In genomic region chr12:121534495-121535148, GRCh38 we compare ENCODE assay signal across 10 cellular contexts. TPM values are rescaled to one million over a fixed set of nuclear protein-coding genes. Genes with fewer than 3 reads are reported as not detected.
DNase-seq lines count a peak whose midpoint lies in the region; ATAC-seq and TF ChIP-seq lines count a peak whose summit lies in the region.
"Had no signal": no experiment of that assay in that cellular context is flagged by ENCODE, and none has a peak within 500 bp of the region (broad histone marks: within the 10 kb centered on the region; RNA-seq: fewer than 3 reads in every experiment).

No MANE protein-coding gene starts in this region.

- H3K36me3 Mint-ChIP-seq in H9 (ENCODE audit: insufficient read depth in 1 of 3, low read depth in 3 of 3): peaks cover 30 to 51% (median 45%) of the 10 kb centered on the region in 3 experiments
- peaks cover 2% of the 10 kb centered on the region for H3K36me3 Mint-ChIP-seq in chondrocyte (ENCODE audit: low read depth)

- H2AFZ ChIP-seq in H9 (ENCODE audit: low read length): no peak overlapping the region

- H3K23me2 ChIP-seq in H9 (ENCODE audit: insufficient read length, low read depth, low read length, poor library complexity, severe bottlenecking): peaks cover 19% of the 10 kb centered on the region

- H4K91ac ChIP-seq in H9 (ENCODE audit: insufficient read length, low read depth, low read length): no peak overlapping the region

- no peak overlapping the region for H3K14ac ChIP-seq in H9 (ENCODE audit: insufficient read depth, low read length)

- H2BK20ac ChIP-seq in H9 (ENCODE audit: low read depth, low read length, poor library complexity, severe bottlenecking): no peak overlapping the region

- H3K4me1 ChIP-seq in H9 (ENCODE audit: insufficient read depth, low read length): peaks cover 10% of the 10 kb centered on the region; the same call in 1 of the 2 replicates

- peaks cover 3% of the 10 kb centered on the region for H4K20me1 ChIP-seq in H9 (ENCODE audit: control insufficient read depth, insufficient read depth, insufficient read length)

- H3K9me3 Mint-ChIP-seq in H9 (no peaks in the 10 kb centered on the region; a peak in 2 of 5 replicates), chondrocyte (ENCODE audit: low read depth) (no peaks in the 10 kb centered on the region)

- H3T11ph ChIP-seq in H9 (ENCODE audit: low read length): no peak overlapping the region

- no peaks in the 10 kb centered on the region for H3K27me3 ChIP-seq in H9 (ENCODE audit: insufficient read depth, low read length)
- H3K27me3 ChIP-seq: breast epithelium had no signal

- H2AK5ac ChIP-seq in H9 (ENCODE audit: insufficient read length, low read length): no peak overlapping the region

- H3K23ac ChIP-seq in H9 (ENCODE audit: insufficient read length, low read depth, low read length): no peak overlapping the region

- no peak overlapping the region for H4K8ac ChIP-seq in H9 (replicated peaks; ENCODE audit: insufficient read length, low read depth, low read length)

- WGBS in H9 (ENCODE audit: extremely low coverage, insufficient read length, low lambda C conversion rate): no CpG with 5 or more reads among the region's 14 CpGs

- H3K79me1 ChIP-seq in H9 (ENCODE audit: insufficient read depth, low read depth, low read length, poor library complexity, severe bottlenecking): no peaks in the 10 kb centered on the region

- peak; percentile 48 for ATAC-seq in stimulated activated naive CD8-positive, alpha-beta T cell treated with anti-CD3 and anti-CD28 coated beads, Interleukin-15, Interleukin-2, amounts not matched to agents 100 U/mL and 50 U/mL, for 24 hours
- ATAC-seq in GM18498 (IDR thresholded peaks at IDR 0.05; ENCODE audit: unreplicated experiment) (no peak), GM18867 (IDR thresholded peaks at IDR 0.05; ENCODE audit: unreplicated experiment) (no peak)

- H3K4me2 ChIP-seq in H9 (ENCODE audit: insufficient read depth, insufficient read length, low read length): no peak overlapping the region

- no peak overlapping the region for H2BK5ac ChIP-seq in H9 (ENCODE audit: insufficient read length, low read length)

- H3K4ac ChIP-seq in H9 (ENCODE audit: low read depth, low read length): no peak overlapping the region

- peak overlapping the region; percentile 34 to 66 for H3K4me3 Mint-ChIP-seq in H9
- H3K4me3 Mint-ChIP-seq in chondrocyte (ENCODE audit: unreplicated experiment): no peak overlapping the region

- no peak overlapping the region for H2BK12ac ChIP-seq in H9 (ENCODE audit: insufficient read length, low read depth, low read length)

- H2BK120ac ChIP-seq in H9 (ENCODE audit: low read depth, low read length, poor library complexity, severe bottlenecking): no peak overlapping the region

- no peak overlapping the region for H4K5ac ChIP-seq in H9 (ENCODE audit: insufficient read length, low read depth, low read length)

- H3K18ac ChIP-seq in H9 (ENCODE audit: insufficient read length, low read depth, low read length): no peak overlapping the region

- H3K27me3 Mint-ChIP-seq in H9 (ENCODE audit: low read depth) (peaks cover 16% of the 10 kb centered on the region), chondrocyte (ENCODE audit: low read depth) (no peaks in the 10 kb centered on the region)

- H3K4me1 Mint-ChIP-seq in H9 (peaks cover 50 to 64% of the 10 kb centered on the region in 2 experiments), chondrocyte (ENCODE audit: low read depth) (peaks cover 30% of the 10 kb centered on the region)

- H3K27ac ChIP-seq in H9 (ENCODE audit: insufficient read length, low read depth, low read length): no peak overlapping the region

- H3K27ac Mint-ChIP-seq in H9 (peak overlapping the region in 2 of 3 experiments; percentile 26 to 36; a peak in 1 of 7 replicates), chondrocyte (ENCODE audit: unreplicated experiment) (no peak overlapping the region)

- H3K79me2 ChIP-seq in H9 (ENCODE audit: insufficient read depth, low read length): peaks cover 2% of the 10 kb centered on the region; the same call in 1 of the 2 replicates

- H2BK15ac ChIP-seq in H9 (ENCODE audit: low read depth, low read length): no peak overlapping the region

- no peak for TF ChIP-seq CTCF in H9 (conservative IDR thresholded peaks at IDR 0.05)
- TF ChIP-seq CTCF in chondrocyte (IDR thresholded peaks at IDR 0.05): no peak

- H3K56ac ChIP-seq in H9 (ENCODE audit: insufficient read length, low read depth, low read length): no peak overlapping the region

- no peaks in the 10 kb centered on the region for H3K9me3 ChIP-seq in H9 (ENCODE audit: control insufficient read depth, low read depth, low read length)
- H3K9me3 ChIP-seq: breast epithelium had no signal

- DNase-seq in H9 (peak; percentile 68), iPS-NIHi7 (ENCODE audit: extremely low spot score) (peak; percentile 35), DMS53 treated with DMSO at 0.1 percent for 48 hours (lab: John Stamatoyannopoulos, UW; ENCODE audit: unreplicated experiment) (no peak), chondrocyte (ENCODE audit: low spot score) (no peak)
- DNase-seq in activated CD8-positive, alpha-beta memory T cell treated with anti-CD3 and anti-CD28 coated beads, Interleukin-2, amount 50 U/mL, for 1 hour (ENCODE audit: extremely low read depth): peak; percentile 71
- DNase-seq in stimulated activated naive CD8-positive, alpha-beta T cell treated with anti-CD3 and anti-CD28 coated beads, Interleukin-15, Interleukin-2, amounts not matched to agents 100 U/mL and 50 U/mL, for 24 hours: peak; percentile 64
- DNase-seq: NCI-H146 had no signal

- no peak overlapping the region for H3K9ac ChIP-seq in H9 (ENCODE audit: extremely low read depth, insufficient read length, low read length)

RNA-seq across cellular contexts. Expression of gene KDM2B, which starts 46.2 kb away (rescaled TPM):
- 137 and 143 TPM in 2 replicates for total RNA-seq in H9 (2021)
- total RNA-seq in chondrocyte: 21.3 to 25.3 TPM (median 21.8 TPM) in 3 replicates

Comparison
In these comparisons a context has a peak if more than half of its experiments do, and no peak if none do; other contexts are left out.
1. DNase-seq: peak in H9 (single experiment), activated CD8-positive, alpha-beta memory T cell treated with anti-CD3 and anti-CD28 coated beads, Interleukin-2, amount 50 U/mL, for 1 hour (single experiment), iPS-NIHi7 (single experiment) and stimulated activated naive CD8-positive, alpha-beta T cell treated with anti-CD3 and anti-CD28 coated beads, Interleukin-15, Interleukin-2, amounts not matched to agents 100 U/mL and 50 U/mL, for 24 hours (single experiment); none in DMS53 treated with DMSO at 0.1 percent for 48 hours (single experiment) and chondrocyte (single experiment).